Comparison of ENCODE assay signal across 8 cellular contexts in genomic region chr19:53520547-53521372, GRCh38.
DNase-seq lines count a peak whose midpoint lies in the region; ATAC-seq and TF ChIP-seq lines count a peak whose summit lies in the region.

No MANE protein-coding gene starts in this region.

- H3K9me3 ChIP-seq in iPS-15b (ENCODE audit: control insufficient read depth, insufficient read depth, low read length) = no peaks in the 10 kb centered on the region

- H3K4me3 ChIP-seq in iPS-15b (ENCODE audit: low read depth, low read length) = peak overlapping the region; percentile 94
- peak overlapping the region; percentile 84 for H3K4me3 ChIP-seq in skeletal muscle cell (ENCODE audit: low read depth, low read length)

- peak; percentile 99 for ATAC-seq in HG02852 (IDR thresholded peaks at IDR 0.05; ENCODE audit: unreplicated experiment)

- no peaks in the 10 kb centered on the region for H3K27me3 ChIP-seq in iPS-15b (ENCODE audit: control insufficient read depth, insufficient read depth, low read length)

- peaks cover 6% of the 10 kb centered on the region for H3K4me1 ChIP-seq in iPS-15b (ENCODE audit: control insufficient read depth, insufficient read depth, low read length)

- no peaks in the 10 kb centered on the region for H3K36me3 ChIP-seq in iPS-15b (ENCODE audit: control insufficient read depth, insufficient read depth, low read length)

- TF ChIP-seq POLR2A in GM15510 (IDR thresholded peaks at IDR 0.05; ENCODE audit: borderline replicate concordance, extremely low read depth, insufficient read length) = peak; percentile 22

- DNase-seq in NCI-H187 (lab: John Stamatoyannopoulos, UW) (peak; percentile 83 to 89), UCSD-AML1 (lab: John Stamatoyannopoulos, UW; ENCODE audit: unreplicated experiment) (peak; percentile 93), brain pericyte (ENCODE audit: low read depth, low spot score) (peak; percentile 97), skeletal muscle cell (ENCODE audit: low read depth) (peak; percentile 97), cortex of kidney (lab: John Stamatoyannopoulos, UW) (no peak)

- peak overlapping the region; percentile 70 for H3K9ac ChIP-seq in iPS-15b (ENCODE audit: low read depth, low read length)
